14 cellular contexts compared by ENCODE assay signal in genomic region chr2:188629890-188630483, GRCh38.
A peak's percentile ranks its signal among the peaks of the same experiment; 100 is the strongest.
DNase-seq lines count a peak whose midpoint lies in the region; ATAC-seq and TF ChIP-seq lines count a peak whose summit lies in the region.
"Had no signal": no experiment of that assay in that cellular context is flagged by ENCODE, and none has a peak within 500 bp of the region (broad histone marks: within the 10 kb centered on the region; RNA-seq: fewer than 3 reads in every experiment).

No MANE protein-coding gene starts in this region.

- H3K4me3 ChIP-seq in endodermal cell (ENCODE audit: low read length) = no peak overlapping the region
- H3K4me3 ChIP-seq in neural progenitor cell = no peak overlapping the region
- H3K4me3 ChIP-seq in aorta (ENCODE audit: low read length in 2 of 2) = no peak overlapping the region

- H3K4me1 ChIP-seq in endodermal cell (ENCODE audit: control insufficient read depth, insufficient read depth, low read length) (peaks cover 2% of the 10 kb centered on the region), neural progenitor cell (peaks cover 28% of the 10 kb centered on the region), aorta (ENCODE audit: control insufficient read depth in 1 of 2, insufficient read depth in 2 of 2, low read length in 2 of 2) (peaks cover 0 to 2% of the 10 kb centered on the region in 2 donors)

- H3K9ac ChIP-seq in endodermal cell (ENCODE audit: extremely low read depth, low read length, poor library complexity, severe bottlenecking) (no peak overlapping the region), neural progenitor cell (no peak overlapping the region)

- no peak overlapping the region for H2AFZ ChIP-seq in neural progenitor cell (replicated peaks)

- H3K4me2 ChIP-seq in neural progenitor cell = no peak overlapping the region

- no peak for DNase-seq in Right ventricle myocardium superior
- DNase-seq in cardiac septum (ENCODE audit: low spot score) = no peak
- DNase-seq in endodermal cell = no peak
- peak; percentile 3 for DNase-seq in neural progenitor cell (ENCODE audit: low spot score)
- peak in 1 of 2 donors; percentile 54 for DNase-seq in aorta
- no peak for DNase-seq in NCI-H1694 (lab: John Stamatoyannopoulos, UW)
- no peak for DNase-seq in kidney glomerular epithelial cell (lab: John Stamatoyannopoulos, UW)
- DNase-seq: activated CD8-positive, alpha-beta memory T cell treated with anti-CD3 and anti-CD28 coated beads, Interleukin-2, amount 50 U/mL, for 48 hours; DND-41; Kasumi-1; NCI-H2171; occipital lobe had no signal

- no peaks in the 10 kb centered on the region for H3K9me3 ChIP-seq in endodermal cell (ENCODE audit: control insufficient read depth, low read length)
- no peaks in the 10 kb centered on the region for H3K9me3 ChIP-seq in neural progenitor cell (ENCODE audit: low read depth)
- H3K9me3 ChIP-seq in aorta (ENCODE audit: control insufficient read depth, low read length) = no peaks in the 10 kb centered on the region

- H3K27ac Mint-ChIP-seq in endodermal cell (no peak overlapping the region), neural progenitor cell (peak overlapping the region; percentile 95)

- H3K9me3 Mint-ChIP-seq in endodermal cell (no peaks in the 10 kb centered on the region), neural progenitor cell (no peaks in the 10 kb centered on the region)

- H3K27ac ChIP-seq in endodermal cell (ENCODE audit: low read depth, low read length) = peak overlapping the region; percentile 42
- H3K27ac ChIP-seq in neural progenitor cell = peak overlapping the region; percentile 2
- H3K27ac ChIP-seq in aorta (ENCODE audit: low read depth in 1 of 2, low read length in 2 of 2) = peak overlapping the region; percentile 2 to 57
- H3K27ac ChIP-seq: epithelial cell of prostate had no signal

- no peaks in the 10 kb centered on the region for H4K20me1 ChIP-seq in neural progenitor cell (ENCODE audit: low read depth)

- H3K79me2 ChIP-seq in neural progenitor cell (ENCODE audit: low read depth) = no peaks in the 10 kb centered on the region

- H3K27me3 Mint-ChIP-seq in endodermal cell (ENCODE audit: insufficient read depth) (peaks cover 37% of the 10 kb centered on the region), neural progenitor cell (ENCODE audit: insufficient read depth, low read depth) (peaks cover 2% of the 10 kb centered on the region)

- H3K4me1 Mint-ChIP-seq in endodermal cell = peaks cover 23% of the 10 kb centered on the region
- peaks cover 35% of the 10 kb centered on the region for H3K4me1 Mint-ChIP-seq in neural progenitor cell

- H3K27me3 ChIP-seq in endodermal cell (ENCODE audit: control insufficient read depth, insufficient read depth, low read length, poor library complexity, severe bottlenecking) (peaks cover 48% of the 10 kb centered on the region), neural progenitor cell (no peaks in the 10 kb centered on the region), aorta (ENCODE audit: control insufficient read depth in 1 of 2, insufficient read depth in 2 of 2, low read length in 1 of 2) (no peaks in the 10 kb centered on the region)

- no peaks in the 10 kb centered on the region for H3K36me3 ChIP-seq in endodermal cell (ENCODE audit: control insufficient read depth, insufficient read depth, low read length)
- no peaks in the 10 kb centered on the region for H3K36me3 ChIP-seq in neural progenitor cell
- no peaks in the 10 kb centered on the region for H3K36me3 ChIP-seq in aorta (ENCODE audit: control insufficient read depth in 1 of 2, insufficient read depth in 2 of 2, low read length in 1 of 2)

- no peaks in the 10 kb centered on the region for H3K36me3 Mint-ChIP-seq in endodermal cell (ENCODE audit: low read depth)
- no peaks in the 10 kb centered on the region for H3K36me3 Mint-ChIP-seq in neural progenitor cell

- TF ChIP-seq CTCF in endodermal cell (conservative IDR thresholded peaks at IDR 0.05) = no peak
- TF ChIP-seq CTCF in neural progenitor cell (IDR thresholded peaks at IDR 0.05) = no peak

- ATAC-seq in Right ventricle myocardium superior (ENCODE audit: poor library complexity) (peak; percentile 34), aorta (ENCODE audit: low FRiP score) (no peak), HG03354 (IDR thresholded peaks at IDR 0.05; ENCODE audit: poor library complexity, severe bottlenecking, unreplicated experiment) (no peak)

- peaks cover 15% of the 10 kb centered on the region for H3F3A ChIP-seq in neural progenitor cell (ENCODE audit: low read depth)

- H3K4me3 Mint-ChIP-seq in endodermal cell (no peak overlapping the region), neural progenitor cell (no peak overlapping the region)

- intact Hi-C loops in Right ventricle myocardium superior (cut with DNase I) = no loop called here
- intact Hi-C loops in cardiac septum (cut with DNase I) = no loop called here
- intact Hi-C loops in aorta (cut with DNase I) = no loop called here
